In genomic region chr3:13566462-13566748, GRCh38 we compare ENCODE assay signal across 26 cellular contexts. TPM values are rescaled to one million over a fixed set of nuclear protein-coding genes. Genes with fewer than 3 reads are reported as not detected.
"Had no signal": no experiment of that assay in that cellular context is flagged by ENCODE, and none has a peak within 500 bp of the region (broad histone marks: within the 10 kb centered on the region; RNA-seq: fewer than 3 reads in every experiment).

No MANE protein-coding gene starts in this region.

- H3K27ac Mint-ChIP-seq: memory B cell; naive thymus-derived CD4-positive, alpha-beta T cell; nephron; stimulated activated memory B cell treated with anti-CD40 and anti-IgM and Interleukin-4, amounts not matched to agents 10 μg/mL and 1 μg/mL and 100 μg/mL, for 72 hours; type B pancreatic cell had no signal

- H3K4me1 ChIP-seq: gastrocnemius medialis, parathyroid adenoma, prostate gland, sigmoid colon, tibial artery had no signal

- H3K9me3 ChIP-seq: gastrocnemius medialis, prostate gland, sigmoid colon, testis, tibial artery had no signal

- H3K36me3 ChIP-seq: gastrocnemius medialis, prostate gland, sigmoid colon had no signal

- H3K27me3 ChIP-seq: dorsolateral prefrontal cortex, gastrocnemius medialis, sigmoid colon, testis, tibial artery had no signal

- H3K9ac ChIP-seq: parathyroid adenoma had no signal

- H3K4me3 Mint-ChIP-seq: memory B cell; naive thymus-derived CD4-positive, alpha-beta T cell; nephron; stimulated activated memory B cell treated with anti-CD40 and anti-IgM and Interleukin-4, amounts not matched to agents 10 μg/mL and 1 μg/mL and 100 μg/mL, for 72 hours; type B pancreatic cell had no signal

- H2AFZ ChIP-seq: parathyroid adenoma had no signal

- H3K27me3 Mint-ChIP-seq: type B pancreatic cell had no signal

- H3K4me3 ChIP-seq: dorsolateral prefrontal cortex, gastrocnemius medialis, lung, prostate gland, sigmoid colon, testis, tibial artery had no signal

- H3K27ac ChIP-seq: dorsolateral prefrontal cortex, epithelial cell of prostate, gastrocnemius medialis, parathyroid adenoma, prostate gland, sigmoid colon, tibial artery had no signal

- H3K4me1 Mint-ChIP-seq: memory B cell; naive thymus-derived CD4-positive, alpha-beta T cell; stimulated activated memory B cell treated with anti-CD40 and anti-IgM and Interleukin-4, amounts not matched to agents 10 μg/mL and 1 μg/mL and 100 μg/mL, for 72 hours had no signal

- ATAC-seq: esophagus mucosa; gastrocnemius medialis; left colon; naive thymus-derived CD4-positive, alpha-beta T cell; stimulated activated memory B cell treated with anti-CD40 and anti-IgM and Interleukin-4, amounts not matched to agents 10 μg/mL and 1 μg/mL and 100 μg/mL, for 72 hours; stimulated activated naive CD8-positive, alpha-beta T cell treated with anti-CD3 and anti-CD28 coated beads, Interleukin-15, Interleukin-2, amounts not matched to agents 100 U/mL and 50 U/mL, for 24 hours had no signal

- DNase-seq: caudate nucleus; cerebellar nuclear complex; dorsolateral prefrontal cortex; effector CD4-positive, alpha-beta T cell; foreskin fibroblast; gastrocnemius medialis; head of caudate nucleus; hippocampal formation; left colon; midbrain; naive thymus-derived CD4-positive, alpha-beta T cell; sigmoid colon; stimulated activated CD4-positive, alpha-beta T cell treated with anti-CD3 and anti-CD28 coated beads, Interleukin-4, amount 100 ng/mL, for 4 hours; stimulated activated naive CD8-positive, alpha-beta T cell treated with anti-CD3 and anti-CD28 coated beads, Interleukin-15, Interleukin-2, amounts not matched to agents 100 U/mL and 50 U/mL, for 24 hours; substantia nigra; tibial artery had no signal

- H3K36me3 Mint-ChIP-seq: naive thymus-derived CD4-positive, alpha-beta T cell; stimulated activated memory B cell treated with anti-CD40 and anti-IgM and Interleukin-4, amounts not matched to agents 10 μg/mL and 1 μg/mL and 100 μg/mL, for 72 hours; type B pancreatic cell had no signal

- H3K9me3 Mint-ChIP-seq: memory B cell; nephron; stimulated activated memory B cell treated with anti-CD40 and anti-IgM and Interleukin-4, amounts not matched to agents 10 μg/mL and 1 μg/mL and 100 μg/mL, for 72 hours; type B pancreatic cell had no signal

RNA-seq across cellular contexts. Expression of gene FBLN2, which starts 17.5 kb away (rescaled TPM):
- polyA plus RNA-seq: naive thymus-derived CD4-positive, alpha-beta T cell had no signal
